9 cellular contexts compared by ENCODE assay signal in the genomic region with DNA sequence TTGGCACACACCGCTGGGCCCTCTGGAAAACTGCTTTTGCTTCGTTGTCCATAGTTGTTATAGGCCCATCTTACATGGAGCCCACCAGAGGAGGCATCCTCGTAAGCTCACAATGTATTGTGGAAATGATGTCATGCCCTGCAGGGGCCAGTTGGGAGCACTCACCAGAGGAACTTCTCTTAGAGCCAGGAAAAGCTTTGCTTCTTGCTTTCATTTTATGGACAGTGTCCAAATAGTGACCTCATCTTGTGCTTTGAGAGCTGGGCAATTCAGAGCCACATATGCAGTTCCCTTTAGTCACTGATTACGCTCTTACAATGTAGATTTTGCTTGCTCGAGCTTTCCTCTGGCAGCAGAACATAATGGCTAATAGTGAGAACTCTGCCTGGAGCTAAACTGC.
A peak's percentile ranks its signal among the peaks of the same experiment; 100 is the strongest.
DNase-seq lines count a peak whose midpoint lies in the region; ATAC-seq and TF ChIP-seq lines count a peak whose summit lies in the region.
"Had no signal": no experiment of that assay in that cellular context is flagged by ENCODE, and none has a peak within 500 bp of the region (broad histone marks: within the 10 kb centered on the region; RNA-seq: fewer than 3 reads in every experiment).

No MANE protein-coding gene starts in this region.

- H3K27me3 ChIP-seq in A673 (replicated peaks; ENCODE audit: insufficient read depth, low read depth, low read length, poor library complexity) (peaks cover 4% of the 10 kb centered on the region), MG63 (0 out of 2 replicates have a peak, but pooled peaks cover 2% of the 10 kb centered on the region), left lung (peaks cover 0 to 16% of the 10 kb centered on the region in 2 donors)

- no peaks in the 10 kb centered on the region for H3K36me3 ChIP-seq in A673 (ENCODE audit: insufficient read depth, low read length, poor library complexity, severe bottlenecking)
- H3K36me3 ChIP-seq in MG63: no peaks in the 10 kb centered on the region
- H3K36me3 ChIP-seq in left lung: no peaks in the 10 kb centered on the region

- peak; percentile 75 for ATAC-seq in left lung
- ATAC-seq in HG03108 (IDR thresholded peaks at IDR 0.05; ENCODE audit: unreplicated experiment): no peak
- ATAC-seq in HG02973 (IDR thresholded peaks at IDR 0.05; ENCODE audit: unreplicated experiment): no peak

- no peaks in the 10 kb centered on the region for H3K36me3 Mint-ChIP-seq in activated T-helper 2 cell treated with anti-CD3 and anti-CD28 coated beads, Interferon-gamma antibody, Interleukin-2, Interleukin-4, amounts not matched to agents 10 μg/mL and 5 μg/mL and 100 μg/mL, durations not matched to agents 14 hours and 24 hours and 36 hours (ENCODE audit: low read depth)

- H3K27me3 Mint-ChIP-seq in activated T-helper 2 cell treated with anti-CD3 and anti-CD28 coated beads, Interferon-gamma antibody, Interleukin-2, Interleukin-4, amounts not matched to agents 10 μg/mL and 5 μg/mL and 100 μg/mL, durations not matched to agents 14 hours and 24 hours and 36 hours (ENCODE audit: low read depth): peaks cover 18% of the 10 kb centered on the region

- H3K4me3 Mint-ChIP-seq in activated T-helper 2 cell treated with anti-CD3 and anti-CD28 coated beads, Interferon-gamma antibody, Interleukin-2, Interleukin-4, amounts not matched to agents 10 μg/mL and 5 μg/mL and 100 μg/mL, durations not matched to agents 14 hours and 24 hours and 36 hours (ENCODE audit: low read depth): no peak overlapping the region

- H3K4me3 ChIP-seq in A673 (ENCODE audit: low read depth, low read length, poor library complexity, severe bottlenecking) (no peak overlapping the region), MG63 (no peak overlapping the region), left lung (no peak overlapping the region)
- H3K4me3 ChIP-seq: PC-9 had no signal

- no peak overlapping the region for H3K27ac ChIP-seq in A673 (ENCODE audit: low read depth, low read length, poor library complexity, severe bottlenecking)
- no peak overlapping the region for H3K27ac ChIP-seq in left lung
- H3K27ac ChIP-seq: PC-9 had no signal

- BruUV-seq in A673 (replicated peaks; lab: Mats Ljungman, UMichigan): no TSS peak

- H3K9me3 Mint-ChIP-seq in activated T-helper 2 cell treated with anti-CD3 and anti-CD28 coated beads, Interferon-gamma antibody, Interleukin-2, Interleukin-4, amounts not matched to agents 10 μg/mL and 5 μg/mL and 100 μg/mL, durations not matched to agents 14 hours and 24 hours and 36 hours: no peaks in the 10 kb centered on the region

- no peaks in the 10 kb centered on the region for H3K4me1 Mint-ChIP-seq in activated T-helper 2 cell treated with anti-CD3 and anti-CD28 coated beads, Interferon-gamma antibody, Interleukin-2, Interleukin-4, amounts not matched to agents 10 μg/mL and 5 μg/mL and 100 μg/mL, durations not matched to agents 14 hours and 24 hours and 36 hours (ENCODE audit: low read depth)

- intact Hi-C loops in A673 (cut with micrococcal nuclease; ENCODE audit: unreplicated experiment): loop anchor here (10.0 kb wide), 1 partner anchor 434 kb away; no protein-coding TSS in a partner anchor
- intact Hi-C loops in left lung (cut with DNase I): no loop called here
- intact Hi-C loops in activated T-helper 2 cell treated with anti-CD3 and anti-CD28 coated beads, Interferon-gamma antibody, Interleukin-2, Interleukin-4, amounts not matched to agents 10 μg/mL and 5 μg/mL and 100 μg/mL, durations not matched to agents 14 hours and 24 hours and 36 hours (cut with micrococcal nuclease): no loop called here

- no peak overlapping the region for H3K27ac Mint-ChIP-seq in activated T-helper 2 cell treated with anti-CD3 and anti-CD28 coated beads, Interferon-gamma antibody, Interleukin-2, Interleukin-4, amounts not matched to agents 10 μg/mL and 5 μg/mL and 100 μg/mL, durations not matched to agents 14 hours and 24 hours and 36 hours

- CTCF ChIA-PET in A673 (lab: Charles Lee): no interaction called here

- DNase-seq in A673 (ENCODE audit: low spot score) (peak; percentile 64), MG63 (peak; percentile 73), cerebellum (ENCODE audit: low spot score) (peak; percentile 12), left lung (no peak), GF-D8 (lab: John Stamatoyannopoulos, UW) (no peak)
- no peak for DNase-seq in activated T-helper 2 cell treated with anti-CD3 and anti-CD28 coated beads, Interferon-gamma antibody, Interleukin-2, Interleukin-4, amounts not matched to agents 10 μg/mL and 5 μg/mL and 100 μg/mL, durations not matched to agents 14 hours and 24 hours and 36 hours (ENCODE audit: low spot score)
- DNase-seq: PC-9 had no signal

- H3K4me1 ChIP-seq in A673 (ENCODE audit: insufficient read depth, low read length, poor library complexity, severe bottlenecking): no peaks in the 10 kb centered on the region
- no peaks in the 10 kb centered on the region for H3K4me1 ChIP-seq in left lung

- TF ChIP-seq CTCF in A673 (conservative IDR thresholded peaks at IDR 0.05; ENCODE audit: low read depth, low read length) (no peak), left lung (IDR thresholded peaks at IDR 0.05) (no peak)

- H3K9me3 ChIP-seq in A673 (ENCODE audit: low read depth, low read length, poor library complexity, severe bottlenecking) (no peaks in the 10 kb centered on the region), MG63 (no peaks in the 10 kb centered on the region), left lung (no peaks in the 10 kb centered on the region)

- POLR2A ChIA-PET in A673 (lab: Charles Lee; ENCODE audit: low non-redundant PET): no interaction called here

Comparison
In these comparisons a context has a peak if more than half of its experiments do, and no peak if none do; other contexts are left out.
1. DNase-seq: peak in A673 (single experiment), MG63 (single experiment) and cerebellum (single experiment); none in left lung (0 of 2), activated T-helper 2 cell treated with anti-CD3 and anti-CD28 coated beads, Interferon-gamma antibody, Interleukin-2, Interleukin-4, amounts not matched to agents 10 μg/mL and 5 μg/mL and 100 μg/mL, durations not matched to agents 14 hours and 24 hours and 36 hours (single experiment) and GF-D8 (single experiment).